17 cellular contexts compared by ENCODE assay signal in the genomic region with DNA sequence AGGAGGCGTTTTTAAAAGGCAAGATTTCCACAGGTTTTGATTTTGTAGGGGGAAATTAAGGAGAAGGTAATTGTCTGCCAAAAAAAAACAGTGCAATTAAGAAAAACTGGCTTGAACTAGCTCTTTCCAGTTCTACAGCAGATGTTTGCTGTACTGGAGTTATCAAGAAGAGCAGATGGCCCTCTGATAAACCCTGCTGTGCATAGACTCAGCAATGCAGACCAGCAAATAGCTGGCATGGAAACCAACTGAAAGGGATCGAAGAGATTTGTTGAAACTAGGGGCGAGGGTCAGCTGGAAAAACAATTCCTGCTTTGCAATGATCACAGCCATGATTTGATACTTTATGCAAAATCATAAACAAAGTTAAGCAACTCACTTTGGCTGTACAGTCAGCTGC. TPM values are rescaled to one million over a fixed set of nuclear protein-coding genes. Genes with fewer than 3 reads are reported as not detected.
DNase-seq lines count a peak whose midpoint lies in the region; ATAC-seq, FAIRE-seq and TF ChIP-seq lines count a peak whose summit lies in the region.
"Had no signal": no experiment of that assay in that cellular context is flagged by ENCODE, and none has a peak within 500 bp of the region (broad histone marks: within the 10 kb centered on the region; RNA-seq: fewer than 3 reads in every experiment).

No MANE protein-coding gene starts in this region.

- H3K4me1 ChIP-seq in OCI-LY7 (ENCODE audit: insufficient read depth, low read length, poor library complexity, severe bottlenecking): no peaks in the 10 kb centered on the region

- no TSS peak for BruUV-seq in OCI-LY7 (replicated peaks; lab: Mats Ljungman, UMichigan)

- intact Hi-C loops in left colon (cut with DNase I, micrococcal nuclease) (no loop called here), OCI-LY7 (cut with micrococcal nuclease; ENCODE audit: unreplicated experiment) (no loop called here)

- H3K4me3 ChIP-seq in OCI-LY7 (ENCODE audit: low read depth, low read length, poor library complexity, severe bottlenecking): no peak overlapping the region
- H3K4me3 ChIP-seq: SK-N-MC had no signal

- H3K9me3 Mint-ChIP-seq in naive thymus-derived CD8-positive, alpha-beta T cell: peaks cover 0 to 5% (median 0%) of the 10 kb centered on the region in 9 donors
- H3K9me3 Mint-ChIP-seq: activated CD4-positive, alpha-beta memory T cell treated with anti-CD3 and anti-CD28 coated beads, Interleukin-2, amount 10 ng/mL, durations not matched to agents 7 days and 5 days; activated T-helper 2 cell treated with anti-CD3 and anti-CD28 coated beads, Interferon-gamma antibody, Interleukin-2, Interleukin-4, amounts not matched to agents 10 μg/mL and 5 μg/mL and 100 μg/mL, durations not matched to agents 14 hours and 24 hours and 36 hours had no signal

- no peaks in the 10 kb centered on the region for H3K36me3 ChIP-seq in OCI-LY7 (ENCODE audit: insufficient read depth, low read length)

- H3K36me3 Mint-ChIP-seq in naive thymus-derived CD8-positive, alpha-beta T cell: no peaks in the 10 kb centered on the region

- H3K9me2 ChIP-seq in OCI-LY7 (ENCODE audit: insufficient read depth, low read length): no peaks in the 10 kb centered on the region

- no peaks in the 10 kb centered on the region for H3K4me1 Mint-ChIP-seq in naive thymus-derived CD8-positive, alpha-beta T cell
- H3K4me1 Mint-ChIP-seq: activated CD4-positive, alpha-beta memory T cell treated with anti-CD3 and anti-CD28 coated beads, Interleukin-2, amount 10 ng/mL, durations not matched to agents 7 days and 5 days had no signal

- H4K20me1 ChIP-seq in OCI-LY7 (ENCODE audit: insufficient read depth, low read length): no peaks in the 10 kb centered on the region

- H3K79me2 ChIP-seq in OCI-LY7 (ENCODE audit: insufficient read depth, low read depth, low read length): no peaks in the 10 kb centered on the region

- DNase-seq in DMS 273 (lab: John Stamatoyannopoulos, UW; ENCODE audit: unreplicated experiment) (peak; percentile 96), NCI-H1930 (lab: John Stamatoyannopoulos, UW) (peak; percentile 26 to 42), NCI-H774 (lab: John Stamatoyannopoulos, UW) (peak; percentile 62), left colon (no peak), OCI-LY7 (ENCODE audit: low spot score) (no peak), urothelium cell line (ENCODE audit: low spot score) (no peak)
- DNase-seq in naive thymus-derived CD8-positive, alpha-beta T cell: no peak
- DNase-seq: activated CD4-positive, alpha-beta memory T cell treated with anti-CD3 and anti-CD28 coated beads, Interleukin-2, amount 10 ng/mL, durations not matched to agents 7 days and 5 days; amygdala; DMS79 treated with DMSO at 0.1 percent for 48 hours; midbrain; stimulated activated CD4-positive, alpha-beta T cell treated with anti-CD3 and anti-CD28 coated beads, Interleukin-12 subunit alpha, Interleukin-12 subunit beta, amount 100 ng/mL, for 4 hours had no signal

- no peak overlapping the region for H3K4me2 ChIP-seq in OCI-LY7 (ENCODE audit: low read length)

- TF ChIP-seq CTCF in OCI-LY7 (conservative IDR thresholded peaks at IDR 0.05; ENCODE audit: low read length): no peak

- CTCF ChIA-PET in OCI-LY7 (lab: Charles Lee; ENCODE audit: unreplicated experiment): no interaction called here

- H3K27ac Mint-ChIP-seq in naive thymus-derived CD8-positive, alpha-beta T cell: no peak overlapping the region
- H3K27ac Mint-ChIP-seq: activated CD4-positive, alpha-beta memory T cell treated with anti-CD3 and anti-CD28 coated beads, Interleukin-2, amount 10 ng/mL, durations not matched to agents 7 days and 5 days; activated T-helper 2 cell treated with anti-CD3 and anti-CD28 coated beads, Interferon-gamma antibody, Interleukin-2, Interleukin-4, amounts not matched to agents 10 μg/mL and 5 μg/mL and 100 μg/mL, durations not matched to agents 14 hours and 24 hours and 36 hours had no signal

- ATAC-seq in left colon (peak; percentile 58), GM18909 (IDR thresholded peaks at IDR 0.05; ENCODE audit: poor library complexity, unreplicated experiment) (no peak)
- no peak for ATAC-seq in naive thymus-derived CD8-positive, alpha-beta T cell

- peaks cover 0 to 13% (median 6%) of the 10 kb centered on the region in 5 donors for H3K27me3 Mint-ChIP-seq in naive thymus-derived CD8-positive, alpha-beta T cell

- POLR2A ChIA-PET in OCI-LY7 (lab: Charles Lee): no interaction called here
- POLR2A ChIA-PET in naive thymus-derived CD8-positive, alpha-beta T cell (lab: Charles Lee): no interaction called here

- no peak overlapping the region for H3K4me3 Mint-ChIP-seq in naive thymus-derived CD8-positive, alpha-beta T cell
- H3K4me3 Mint-ChIP-seq: activated CD4-positive, alpha-beta memory T cell treated with anti-CD3 and anti-CD28 coated beads, Interleukin-2, amount 10 ng/mL, durations not matched to agents 7 days and 5 days had no signal

- no peak overlapping the region for H2AFZ ChIP-seq in OCI-LY7 (ENCODE audit: low read length)

- no peaks in the 10 kb centered on the region for H3K9me3 ChIP-seq in OCI-LY7 (ENCODE audit: low read length)

- FAIRE-seq in urothelium cell line (lab: Jason Lieb, UNC): no peak
- FAIRE-seq: endothelial cell of umbilical vein, TTC549 had no signal

- no peak overlapping the region for H3K27ac ChIP-seq in OCI-LY7 (ENCODE audit: low read depth, low read length, poor library complexity, severe bottlenecking)
- H3K27ac ChIP-seq: SK-N-MC had no signal

RNA-seq across cellular contexts. Expression of a gene that starts 17.8 kb away (rescaled TPM):
- under 1 TPM in 1 of 2 donors, not detected in 1; 0.28 TPM for total RNA-seq in left colon
- not detected in 2 replicates for total RNA-seq in OCI-LY7 (2014; rRNA removed; shearing (Covaris generic))
- total RNA-seq in OCI-LY7 (2022): not detected in 2 replicates
- total RNA-seq in naive thymus-derived CD8-positive, alpha-beta T cell: not detected
- polyA plus RNA-seq in naive thymus-derived CD8-positive, alpha-beta T cell: not detected
- total RNA-seq: activated CD4-positive, alpha-beta memory T cell treated with anti-CD3 and anti-CD28 coated beads, Interleukin-2, amount 10 ng/mL, durations not matched to agents 7 days and 5 days; activated T-helper 2 cell treated with anti-CD3 and anti-CD28 coated beads, Interferon-gamma antibody, Interleukin-2, Interleukin-4, amounts not matched to agents 10 μg/mL and 5 μg/mL and 100 μg/mL, durations not matched to agents 14 hours and 24 hours and 36 hours; endothelial cell of umbilical vein had no signal
- polyA plus RNA-seq: endothelial cell of umbilical vein had no signal

RNA-seq across cellular contexts. Expression of a gene that starts 24.2 kb away (rescaled TPM):
- total RNA-seq in left colon: 1 to 10 TPM in 1 of 2 donors, under 1 TPM in 1; 0.98 to 1.6 TPM
- not detected in 2 replicates for total RNA-seq in OCI-LY7 (2014; rRNA removed; shearing (Covaris generic))
- not detected in 2 replicates for total RNA-seq in OCI-LY7 (2022)
- not detected for total RNA-seq in naive thymus-derived CD8-positive, alpha-beta T cell
- not detected for polyA plus RNA-seq in naive thymus-derived CD8-positive, alpha-beta T cell
- total RNA-seq: activated CD4-positive, alpha-beta memory T cell treated with anti-CD3 and anti-CD28 coated beads, Interleukin-2, amount 10 ng/mL, durations not matched to agents 7 days and 5 days; activated T-helper 2 cell treated with anti-CD3 and anti-CD28 coated beads, Interferon-gamma antibody, Interleukin-2, Interleukin-4, amounts not matched to agents 10 μg/mL and 5 μg/mL and 100 μg/mL, durations not matched to agents 14 hours and 24 hours and 36 hours had no signal

RNA-seq across cellular contexts. Expression of a gene that starts 24.3 kb away (rescaled TPM):
- total RNA-seq in left colon (under 1 TPM; 0.95 TPM), OCI-LY7 (2022) (1.1 and 1.5 TPM in 2 replicates)
- total RNA-seq in OCI-LY7 (2014; rRNA removed; shearing (Covaris generic)): not detected in 2 replicates
- total RNA-seq in naive thymus-derived CD8-positive, alpha-beta T cell: under 1 TPM in 1 of 2 experiments, not detected in 1; 0.99 TPM
- polyA plus RNA-seq in naive thymus-derived CD8-positive, alpha-beta T cell: under 1 TPM in 2 of 3 donors, not detected in 1; 0.12 to 0.23 TPM
- total RNA-seq: endothelial cell of umbilical vein had no signal

Comparison
In these comparisons a context has a peak if more than half of its experiments do, and no peak if none do; other contexts are left out.
1. DNase-seq: peak in DMS 273 (single experiment), NCI-H1930 (2 of 2) and NCI-H774 (single experiment); none in left colon (0 of 2), OCI-LY7 (single experiment), urothelium cell line (single experiment) and naive thymus-derived CD8-positive, alpha-beta T cell (0 of 10).